ENCODE assay signal across 31 cellular contexts in the genomic region with DNA sequence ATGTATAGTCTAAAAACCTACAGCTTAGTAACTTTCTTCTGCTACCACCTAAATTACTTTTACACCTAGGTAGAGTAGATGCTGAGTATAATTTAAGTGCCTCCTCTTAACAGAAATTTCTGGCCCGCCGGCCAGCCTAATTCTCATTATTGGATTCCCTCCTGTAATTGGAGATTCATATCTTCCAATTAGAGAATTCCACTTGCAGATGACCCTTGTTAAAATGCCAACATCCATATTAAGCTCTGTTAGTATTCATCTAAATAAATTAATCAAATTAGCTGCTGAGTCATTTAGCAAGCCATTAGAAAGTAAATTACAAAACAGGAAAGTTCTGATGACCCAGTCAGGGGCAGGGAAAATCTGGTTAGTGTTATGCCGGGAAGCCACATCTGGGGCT.
"Had no signal": no experiment of that assay in that cellular context is flagged by ENCODE, and none has a peak within 500 bp of the region (broad histone marks: within the 10 kb centered on the region; RNA-seq: fewer than 3 reads in every experiment).

No MANE protein-coding gene starts in this region.

- H3K4me3 ChIP-seq: colonic mucosa, Peyer's patch had no signal

- H3K27me3 ChIP-seq: brain microvascular endothelial cell, colonic mucosa, Peyer's patch had no signal

- H3K4me2 ChIP-seq: KMS-11 had no signal

- H3K9ac ChIP-seq: KMS-11 had no signal

- H3K4me1 ChIP-seq: colonic mucosa, Peyer's patch had no signal

- H3K9me3 ChIP-seq: colonic mucosa, Peyer's patch had no signal

- DNase-seq: activated CD4-positive, alpha-beta memory T cell treated with anti-CD3 and anti-CD28 coated beads, Interleukin-2, amount 10 ng/mL, durations not matched to agents 7 days and 5 days; activated CD4-positive, alpha-beta T cell treated with anti-CD3 and anti-CD28 coated beads for 1 hour; activated CD4-positive, alpha-beta T cell treated with anti-CD3 and anti-CD28 coated beads for 48 hours; activated CD4-positive, CD25-positive, alpha-beta regulatory T cell; activated CD8-positive, alpha-beta memory T cell treated with anti-CD3 and anti-CD28 coated beads for 24 hours; activated CD8-positive, alpha-beta memory T cell treated with anti-CD3 and anti-CD28 coated beads, Interleukin-2, amount 10 ng/mL, durations not matched to agents 7 days and 5 days; activated CD8-positive, alpha-beta memory T cell treated with anti-CD3 and anti-CD28 coated beads, Interleukin-2, amount 50 U/mL, for 48 hours; activated effector memory CD4-positive, alpha-beta T cell treated with Interleukin-2 at 50 U/mL for 16 hours; activated naive CD4-positive, alpha-beta T cell treated with anti-CD3 and anti-CD28 coated beads, Interleukin-2, amount 10 ng/mL, durations not matched to agents 7 days and 5 days; activated naive CD8-positive, alpha-beta T cell treated with anti-CD3 and anti-CD28 coated beads, Interleukin-2, amount 50 U/mL, for 24 hours; activated T-cell treated with anti-CD3 and anti-CD28 coated beads, Interleukin-2, amount 50 U/mL, for 48 hours; anterior cingulate cortex; brain microvascular endothelial cell; central memory CD4-positive, alpha-beta T cell; colonic mucosa; NCI-H1105; NCI-H1417 treated with DMSO at 0.1 percent for 48 hours; NCI-H187 treated with DMSO at 0.1 percent for 48 hours; NCI-H2081; NCI-H2171 treated with DMSO at 0.1 percent for 48 hours; NCI-H2227 treated with DMSO at 0.1 percent for 48 hours; NCI-H446; NCI-H510A treated with DMSO at 0.1 percent for 48 hours; NCI-H526 treated with DMSO at 0.1 percent for 48 hours; NK-92 treated with Interleukin-12 subunit alpha and Interleukin-12 subunit beta, amount 100 ng/mL, for 24 hours; PC-3; Peyer's patch; RPMI8226; SIG-M5 had no signal

- ATAC-seq: activated CD8-positive, alpha-beta memory T cell treated with anti-CD3 and anti-CD28 coated beads, Interleukin-2, amount 10 ng/mL, durations not matched to agents 7 days and 5 days; activated naive CD8-positive, alpha-beta T cell treated with anti-CD3 and anti-CD28 coated beads, Interleukin-2, amount 50 U/mL, for 24 hours; Right ventricle myocardium inferior had no signal

- H3K27ac ChIP-seq: brain microvascular endothelial cell, colonic mucosa, KMS-11, Peyer's patch had no signal

- H3K36me3 ChIP-seq: brain microvascular endothelial cell, colonic mucosa had no signal
